In genomic region chr6:70884074-70884983, GRCh38 we compare ENCODE assay signal across 8 cellular contexts.
A peak's percentile ranks its signal among the peaks of the same experiment; 100 is the strongest.
DNase-seq lines count a peak whose midpoint lies in the region; TF ChIP-seq lines count a peak whose summit lies in the region.

No MANE protein-coding gene starts in this region.

- H3K9me2 ChIP-seq in GM23248 (ENCODE audit: insufficient read depth): no peaks in the 10 kb centered on the region
- H3K9me2 ChIP-seq in MM.1S (replicated peaks; ENCODE audit: insufficient read depth, low read length): no peaks in the 10 kb centered on the region

- H3K27ac ChIP-seq in GM23248 (no peak overlapping the region), MM.1S (ENCODE audit: low read length) (no peak overlapping the region), adrenal gland (no peak overlapping the region), right atrium auricular region (no peak overlapping the region), sigmoid colon (no peak overlapping the region)

- TF ChIP-seq POLR2A in adrenal gland (IDR thresholded peaks at IDR 0.05): no peak
- TF ChIP-seq POLR2A in sigmoid colon (IDR thresholded peaks at IDR 0.05): no peak

- in situ Hi-C loops in GM23248 (cut with MboI): no loop called here

- TF ChIP-seq CTCF in MM.1S (IDR thresholded peaks at IDR 0.05; ENCODE audit: low read length) (peak; percentile 91), adrenal gland (IDR thresholded peaks at IDR 0.05) (peak; percentile 88 to 98 (median 91)), right atrium auricular region (IDR thresholded peaks at IDR 0.05) (peak; percentile 79 to 94), sigmoid colon (IDR thresholded peaks at IDR 0.05) (peak; percentile 64 to 91 (median 85))

- WGBS in GM23248 (ENCODE audit: low coverage in 1 of 2, low lambda C conversion rate in 2 of 2, missing lambda C conversion rate in 2 of 2), 2 experiments: 38% methylated on average over 17 of the region's 17 CpGs
- 36 to 40% (median 39%) methylated on average over 17 of the region's 17 CpGs for WGBS in adrenal gland, 4 donors
- 42 to 43% methylated on average over 17 of the region's 17 CpGs for WGBS in sigmoid colon, 2 donors

- H3F3A ChIP-seq in GM23248 (ENCODE audit: insufficient read depth): no peaks in the 10 kb centered on the region
- H3F3A ChIP-seq in MM.1S (ENCODE audit: insufficient read depth, low read length): no peaks in the 10 kb centered on the region

- H3K9me3 ChIP-seq in GM23248 (ENCODE audit: low read depth) (no peaks in the 10 kb centered on the region), MM.1S (replicated peaks; ENCODE audit: insufficient read depth, low read length) (no peaks in the 10 kb centered on the region), adrenal gland (replicated peaks in 1 of 3) (no peaks in the 10 kb centered on the region), right atrium auricular region (no peaks in the 10 kb centered on the region), sigmoid colon (no peaks in the 10 kb centered on the region)

- H3K4me2 ChIP-seq in GM23248 (ENCODE audit: unreplicated experiment) (no peak overlapping the region), MM.1S (ENCODE audit: low read depth, low read length) (no peak overlapping the region)

- H4K20me1 ChIP-seq in GM23248 (ENCODE audit: insufficient read depth) (no peaks in the 10 kb centered on the region), MM.1S (ENCODE audit: insufficient read depth, low read length) (no peaks in the 10 kb centered on the region)

- DNase-seq in EL (peak; percentile 61), GM23248 (peak; percentile 71), MM.1S (peak; percentile 39), SKM-1 (lab: John Stamatoyannopoulos, UW; ENCODE audit: unreplicated experiment) (peak; percentile 22), adrenal gland (peak; percentile 44 to 78 (median 67)), right atrium auricular region (ENCODE audit: low spot score) (no peak), sigmoid colon (peak; percentile 69), T1000 (lab: John Stamatoyannopoulos, UW) (no peak)

- H2AFZ ChIP-seq in GM23248 (peak overlapping the region; percentile 4; the same call in 1 of the 2 replicates), MM.1S (ENCODE audit: low read length) (peak overlapping the region; percentile 46; the same call in 1 of the 2 replicates)

- H3K27me3 ChIP-seq in GM23248 (replicated peaks; ENCODE audit: insufficient read depth): peaks cover 4% of the 10 kb centered on the region; the same call in 1 of the 2 replicates
- H3K27me3 ChIP-seq in MM.1S (replicated peaks; ENCODE audit: insufficient read depth, low read length): no peaks in the 10 kb centered on the region
- no peaks in the 10 kb centered on the region for H3K27me3 ChIP-seq in adrenal gland
- H3K27me3 ChIP-seq in right atrium auricular region: no peaks in the 10 kb centered on the region
- H3K27me3 ChIP-seq in sigmoid colon: no peaks in the 10 kb centered on the region

- intact Hi-C loops in adrenal gland (cut with DNase I): loop anchor here in 1 of 2 donors (2.0 kb wide), 1 partner anchor 178 kb away; no protein-coding TSS in a partner anchor
- intact Hi-C loops in sigmoid colon (cut with DNase I): loop anchor here (1.0 kb wide), 1 partner anchor 178 kb away; no protein-coding TSS in a partner anchor

- H3K36me3 ChIP-seq in GM23248 (ENCODE audit: low read depth) (no peaks in the 10 kb centered on the region), MM.1S (replicated peaks; ENCODE audit: insufficient read depth, low read length) (no peaks in the 10 kb centered on the region), adrenal gland (replicated peaks in 1 of 2) (no peaks in the 10 kb centered on the region), right atrium auricular region (no peaks in the 10 kb centered on the region), sigmoid colon (no peaks in the 10 kb centered on the region)

- H3K79me2 ChIP-seq in GM23248 (ENCODE audit: insufficient read depth): no peaks in the 10 kb centered on the region
- no peaks in the 10 kb centered on the region for H3K79me2 ChIP-seq in MM.1S (ENCODE audit: low read length)

- H3K4me1 ChIP-seq in GM23248 (ENCODE audit: insufficient read depth) (no peaks in the 10 kb centered on the region), MM.1S (ENCODE audit: low read length) (no peaks in the 10 kb centered on the region), adrenal gland (replicated peaks in 1 of 2) (no peaks in the 10 kb centered on the region), right atrium auricular region (no peaks in the 10 kb centered on the region), sigmoid colon (no peaks in the 10 kb centered on the region)

- H3K9ac ChIP-seq in GM23248: no peak overlapping the region
- H3K9ac ChIP-seq in MM.1S (ENCODE audit: low read length): no peak overlapping the region

- no peak overlapping the region for H3K4me3 ChIP-seq in GM23248
- H3K4me3 ChIP-seq in MM.1S (ENCODE audit: low read length): no peak overlapping the region
- H3K4me3 ChIP-seq in adrenal gland: no peak overlapping the region
- no peak overlapping the region for H3K4me3 ChIP-seq in right atrium auricular region
- H3K4me3 ChIP-seq in sigmoid colon: no peak overlapping the region

- TF ChIP-seq EP300 in sigmoid colon (IDR thresholded peaks at IDR 0.05): no peak

Comparison
In these comparisons a context has a peak if more than half of its experiments do, and no peak if none do; other contexts are left out.
1. DNase-seq: peak in EL (single experiment), GM23248 (single experiment), MM.1S (single experiment), SKM-1 (single experiment), adrenal gland (7 of 7) and sigmoid colon (single experiment); none in right atrium auricular region (single experiment) and T1000 (single experiment).
2. Peak in every context shown above with its lines, with median percentiles within 50 percentile points of each other: CTCF ChIP-seq.